Comparison of ENCODE assay signal across 13 cellular contexts in genomic region chr12:122696922-122697321, GRCh38. TPM values are rescaled to one million over a fixed set of nuclear protein-coding genes. Genes with fewer than 3 reads are reported as not detected.
"Had no signal": no experiment of that assay in that cellular context is flagged by ENCODE, and none has a peak within 500 bp of the region (broad histone marks: within the 10 kb centered on the region; RNA-seq: fewer than 3 reads in every experiment).

No MANE protein-coding gene starts in this region.

RNA-seq across cellular contexts. Expression of gene HCAR2, which starts 6.2 kb away (rescaled TPM):
- total RNA-seq: kidney epithelial cell; mucosa of gallbladder; naive thymus-derived CD8-positive, alpha-beta T cell; neural crest cell; osteoblast; pulmonary artery endothelial cell; renal cortical epithelial cell had no signal
- polyA plus RNA-seq: naive thymus-derived CD8-positive, alpha-beta T cell had no signal

RNA-seq across cellular contexts. Expression of gene HCAR3, which starts 19.7 kb away (rescaled TPM):
- total RNA-seq: kidney epithelial cell; left ventricle myocardium inferior; mucosa of gallbladder; naive thymus-derived CD8-positive, alpha-beta T cell; neural crest cell; osteoblast; pulmonary artery endothelial cell; renal cortical epithelial cell; right atrium auricular region; skeletal muscle tissue had no signal
- polyA plus RNA-seq: naive thymus-derived CD8-positive, alpha-beta T cell; pancreas had no signal

RNA-seq across cellular contexts. Expression of gene HCAR1, which starts 33.7 kb away (rescaled TPM):
- total RNA-seq: left ventricle myocardium inferior; naive thymus-derived CD8-positive, alpha-beta T cell; neural crest cell; right lobe of liver; thoracic aorta had no signal
- polyA plus RNA-seq: naive thymus-derived CD8-positive, alpha-beta T cell had no signal
